ENCODE assay signal across 9 cellular contexts in genomic region chr3:198081421-198081844, GRCh38.
A peak's percentile ranks its signal among the peaks of the same experiment; 100 is the strongest.
DNase-seq lines count a peak whose midpoint lies in the region; ATAC-seq and TF ChIP-seq lines count a peak whose summit lies in the region.
"Had no signal": no experiment of that assay in that cellular context is flagged by ENCODE, and none has a peak within 500 bp of the region (broad histone marks: within the 10 kb centered on the region; RNA-seq: fewer than 3 reads in every experiment).

No MANE protein-coding gene starts in this region.

- peaks cover 36% of the 10 kb centered on the region for H3K27me3 Mint-ChIP-seq in CD8-positive, alpha-beta T cell (ENCODE audit: low read depth)
- peaks cover 89% of the 10 kb centered on the region for H3K27me3 Mint-ChIP-seq in nephron progenitor cell (ENCODE audit: low read depth, poor library complexity)
- peaks cover 43% of the 10 kb centered on the region for H3K27me3 Mint-ChIP-seq in Calu3 (ENCODE audit: unreplicated experiment)

- H3K9me3 ChIP-seq in CD8-positive, alpha-beta T cell (ENCODE audit: low read length) = peaks cover 2% of the 10 kb centered on the region
- no peaks in the 10 kb centered on the region for H3K9me3 ChIP-seq in effector memory CD4-positive, alpha-beta T cell (ENCODE audit: control insufficient read depth, low read length)
- H3K9me3 ChIP-seq: upper lobe of left lung had no signal

- H3K9me3 Mint-ChIP-seq in CD8-positive, alpha-beta T cell = peaks cover 4% of the 10 kb centered on the region
- H3K9me3 Mint-ChIP-seq in nephron progenitor cell (peaks cover 6% of the 10 kb centered on the region), Calu3 (ENCODE audit: low read depth, unreplicated experiment) (no peaks in the 10 kb centered on the region)

- TF ChIP-seq CTCF in CD8-positive, alpha-beta T cell (IDR thresholded peaks at IDR 0.05) = no peak
- TF ChIP-seq CTCF in HL-60 (IDR thresholded peaks at IDR 0.05; ENCODE audit: insufficient read depth, low read length) = no peak
- TF ChIP-seq CTCF in nephron progenitor cell (IDR thresholded peaks at IDR 0.05) = no peak
- TF ChIP-seq CTCF in Calu3 (IDR thresholded peaks at IDR 0.05; ENCODE audit: unreplicated experiment) = no peak

- H3K36me3 Mint-ChIP-seq in CD8-positive, alpha-beta T cell = no peaks in the 10 kb centered on the region
- H3K36me3 Mint-ChIP-seq in nephron progenitor cell (ENCODE audit: low read depth) (no peaks in the 10 kb centered on the region), Calu3 (ENCODE audit: insufficient read depth, unreplicated experiment) (peaks cover 4% of the 10 kb centered on the region)

- no peak for ATAC-seq in CD8-positive, alpha-beta T cell

- H3K4me3 ChIP-seq in CD8-positive, alpha-beta T cell (ENCODE audit: low read depth, low read length) = peak overlapping the region; percentile 82
- peak overlapping the region; percentile 41 for H3K4me3 ChIP-seq in HL-60 (replicated peaks; ENCODE audit: insufficient read depth, low read length)
- H3K4me3 ChIP-seq in effector memory CD4-positive, alpha-beta T cell (ENCODE audit: insufficient read depth, low read depth, low read length, poor library complexity, severe bottlenecking) = peak overlapping the region; percentile 73

- no peak overlapping the region for H3K4me3 Mint-ChIP-seq in CD8-positive, alpha-beta T cell
- H3K4me3 Mint-ChIP-seq in nephron progenitor cell (peak overlapping the region; percentile 70), Calu3 (ENCODE audit: low read depth, unreplicated experiment) (no peak overlapping the region)

- H3K27ac Mint-ChIP-seq in CD8-positive, alpha-beta T cell = no peak overlapping the region
- H3K27ac Mint-ChIP-seq in nephron progenitor cell (no peak overlapping the region), Calu3 (ENCODE audit: unreplicated experiment) (no peak overlapping the region)
- H3K27ac Mint-ChIP-seq: activated T-helper 2 cell treated with anti-CD3 and anti-CD28 coated beads, Interferon-gamma antibody, Interleukin-2, Interleukin-4, amounts not matched to agents 10 μg/mL and 5 μg/mL and 100 μg/mL, durations not matched to agents 14 hours and 24 hours and 36 hours had no signal

- POLR2A ChIA-PET in CD8-positive, alpha-beta T cell (lab: Charles Lee) = no interaction called here

- peaks cover 13% of the 10 kb centered on the region for H3K27me3 ChIP-seq in CD8-positive, alpha-beta T cell (ENCODE audit: insufficient read depth, low read length)
- H3K27me3 ChIP-seq in HL-60 (ENCODE audit: insufficient read depth, poor library complexity, severe bottlenecking) = peaks cover 13% of the 10 kb centered on the region
- H3K27me3 ChIP-seq in effector memory CD4-positive, alpha-beta T cell (replicated peaks; ENCODE audit: control insufficient read depth, insufficient read depth, low read length, poor library complexity, severe bottlenecking) = peaks cover 23% of the 10 kb centered on the region

- no peak overlapping the region for H3K27ac ChIP-seq in CD8-positive, alpha-beta T cell (ENCODE audit: low read depth, low read length)
- no peak overlapping the region for H3K27ac ChIP-seq in HL-60 (replicated peaks)
- H3K27ac ChIP-seq in effector memory CD4-positive, alpha-beta T cell (ENCODE audit: insufficient read depth, low read length, poor library complexity, severe bottlenecking) = no peak overlapping the region
- H3K27ac ChIP-seq: upper lobe of left lung had no signal

- H3K36me3 ChIP-seq in CD8-positive, alpha-beta T cell (ENCODE audit: insufficient read depth, low read length) = no peaks in the 10 kb centered on the region
- H3K36me3 ChIP-seq in effector memory CD4-positive, alpha-beta T cell (ENCODE audit: control insufficient read depth, insufficient read depth, low read length) = no peaks in the 10 kb centered on the region
- H3K36me3 ChIP-seq: upper lobe of left lung had no signal

- peaks cover 3% of the 10 kb centered on the region for H3K4me1 Mint-ChIP-seq in CD8-positive, alpha-beta T cell (ENCODE audit: low read depth)
- H3K4me1 Mint-ChIP-seq in nephron progenitor cell = no peaks in the 10 kb centered on the region
- peaks cover 2% of the 10 kb centered on the region for H3K4me1 Mint-ChIP-seq in Calu3 (ENCODE audit: low read depth, unreplicated experiment)

- no TSS peak for BruUV-seq in Calu3 (replicated peaks; lab: Mats Ljungman, UMichigan)

- DNase-seq in CD8-positive, alpha-beta T cell = no peak
- DNase-seq in HL-60 (ENCODE audit: low read depth in 1 of 2, low spot score in 1 of 2) (no peak), nephron progenitor cell (no peak), Calu3 (no peak), NCI-H146 treated with DMSO at 0.1 percent for 48 hours (lab: John Stamatoyannopoulos, UW; ENCODE audit: unreplicated experiment) (no peak), SW 1271 (lab: John Stamatoyannopoulos, UW) (no peak)
- no peak for DNase-seq in effector memory CD4-positive, alpha-beta T cell

- intact Hi-C loops in CD8-positive, alpha-beta T cell (cut with DNase I, micrococcal nuclease) = loop anchor here (2.0 to 10.0 kb wide), 3 partner anchors 119 to 177 kb away; partner anchors contain the start of gene LMLN (in 2 of the 2)
- intact Hi-C loops in Calu3 (cut with micrococcal nuclease; ENCODE audit: unreplicated experiment) = no loop called here

- CTCF ChIA-PET in CD8-positive, alpha-beta T cell (lab: Charles Lee) = interaction anchor here (0.9 to 2.2 kb wide), 5 partner anchors 9 to 97 kb away, joined by 3 to 8 read pairs (median 4); no protein-coding TSS in a partner anchor
- CTCF ChIA-PET in Calu3 (lab: Charles Lee) = interaction anchor here (1.3 kb wide), 1 partner anchor 176 kb away, joined by 4 read pairs; no protein-coding TSS in a partner anchor

- peaks cover 17% of the 10 kb centered on the region for H3K4me1 ChIP-seq in CD8-positive, alpha-beta T cell (ENCODE audit: insufficient read depth, low read length)
- H3K4me1 ChIP-seq in effector memory CD4-positive, alpha-beta T cell (ENCODE audit: control insufficient read depth, insufficient read depth, low read length, poor library complexity, severe bottlenecking) = peaks cover 9% of the 10 kb centered on the region
